Comparison of ENCODE assay signal across 1 cellular context in genomic region chr5:81719743-81720142, GRCh38.
TF ChIP-seq lines count a peak whose summit lies in the region.

No MANE protein-coding gene starts in this region.

TF ChIP-seq in WTC11, 78 proteins besides CTCF, POLR2A, EP300 and RAD21 (continued from another document):
- TF ChIP-seq RELA (CRISPR knock-in tag; IDR thresholded peaks at IDR 0.05; ENCODE audit: borderline replicate concordance), result no peak
